In genomic region chr1:216306830-216307229, GRCh38 we compare ENCODE assay signal across 1 cellular context.
TF ChIP-seq lines count a peak whose summit lies in the region.

No MANE protein-coding gene starts in this region.

TF ChIP-seq in IMR-90, 13 proteins besides CTCF, POLR2A, EP300 and RAD21 (continued from another document):
- no peak for TF ChIP-seq ELK1 (IDR thresholded peaks at IDR 0.05; ENCODE audit: borderline replicate concordance, low read depth, low read length)
- no peak for TF ChIP-seq FOS (IDR thresholded peaks at IDR 0.05; ENCODE audit: low read depth, low read length)
TF ChIP-seq in IMR-90: peak in this region for 0.
